Comparison of ENCODE assay signal across 1 cellular context in the genomic region with DNA sequence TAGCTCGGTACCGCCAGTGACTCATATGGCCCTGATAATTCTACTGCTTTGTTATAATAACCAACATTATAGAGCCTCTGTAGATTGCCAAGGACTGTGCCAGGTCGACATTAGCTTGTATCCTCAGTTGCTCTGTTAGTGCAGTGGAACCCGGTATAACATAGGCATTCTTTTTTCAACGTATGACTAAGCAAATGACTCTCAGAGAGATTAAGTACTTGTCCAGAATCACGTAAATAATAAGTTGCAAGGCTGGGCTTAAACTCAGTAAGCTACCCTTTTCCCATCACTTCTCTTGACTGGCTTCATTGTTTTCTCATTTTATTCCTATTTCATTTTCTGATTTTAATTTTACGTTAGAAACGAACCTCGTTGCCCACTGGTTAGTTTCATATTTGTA.
TF ChIP-seq lines count a peak whose summit lies in the region.

No MANE protein-coding gene starts in this region.

TF ChIP-seq in GM23338, 12 proteins besides CTCF, POLR2A, EP300 and RAD21 (continued from another document):
- TF ChIP-seq REST (IDR thresholded peaks at IDR 0.05; ENCODE audit: unreplicated experiment) (no peak), JUNB (IDR thresholded peaks at IDR 0.05; ENCODE audit: unreplicated experiment) (no peak), POLR2AphosphoS5 (IDR thresholded peaks at IDR 0.05; ENCODE audit: low read depth) (no peak), ZNF331 (CRISPR knock-in tag; IDR thresholded peaks at IDR 0.05; ENCODE audit: low read depth) (no peak), ZNF114 (CRISPR knock-in tag; IDR thresholded peaks at IDR 0.05) (no peak), EZH2phosphoT487 (IDR thresholded peaks at IDR 0.05; ENCODE audit: unreplicated experiment) (no peak), EZH2 (IDR thresholded peaks at IDR 0.05; ENCODE audit: low read depth, unreplicated experiment) (no peak)
- TF ChIP-seq, protein P1, sequence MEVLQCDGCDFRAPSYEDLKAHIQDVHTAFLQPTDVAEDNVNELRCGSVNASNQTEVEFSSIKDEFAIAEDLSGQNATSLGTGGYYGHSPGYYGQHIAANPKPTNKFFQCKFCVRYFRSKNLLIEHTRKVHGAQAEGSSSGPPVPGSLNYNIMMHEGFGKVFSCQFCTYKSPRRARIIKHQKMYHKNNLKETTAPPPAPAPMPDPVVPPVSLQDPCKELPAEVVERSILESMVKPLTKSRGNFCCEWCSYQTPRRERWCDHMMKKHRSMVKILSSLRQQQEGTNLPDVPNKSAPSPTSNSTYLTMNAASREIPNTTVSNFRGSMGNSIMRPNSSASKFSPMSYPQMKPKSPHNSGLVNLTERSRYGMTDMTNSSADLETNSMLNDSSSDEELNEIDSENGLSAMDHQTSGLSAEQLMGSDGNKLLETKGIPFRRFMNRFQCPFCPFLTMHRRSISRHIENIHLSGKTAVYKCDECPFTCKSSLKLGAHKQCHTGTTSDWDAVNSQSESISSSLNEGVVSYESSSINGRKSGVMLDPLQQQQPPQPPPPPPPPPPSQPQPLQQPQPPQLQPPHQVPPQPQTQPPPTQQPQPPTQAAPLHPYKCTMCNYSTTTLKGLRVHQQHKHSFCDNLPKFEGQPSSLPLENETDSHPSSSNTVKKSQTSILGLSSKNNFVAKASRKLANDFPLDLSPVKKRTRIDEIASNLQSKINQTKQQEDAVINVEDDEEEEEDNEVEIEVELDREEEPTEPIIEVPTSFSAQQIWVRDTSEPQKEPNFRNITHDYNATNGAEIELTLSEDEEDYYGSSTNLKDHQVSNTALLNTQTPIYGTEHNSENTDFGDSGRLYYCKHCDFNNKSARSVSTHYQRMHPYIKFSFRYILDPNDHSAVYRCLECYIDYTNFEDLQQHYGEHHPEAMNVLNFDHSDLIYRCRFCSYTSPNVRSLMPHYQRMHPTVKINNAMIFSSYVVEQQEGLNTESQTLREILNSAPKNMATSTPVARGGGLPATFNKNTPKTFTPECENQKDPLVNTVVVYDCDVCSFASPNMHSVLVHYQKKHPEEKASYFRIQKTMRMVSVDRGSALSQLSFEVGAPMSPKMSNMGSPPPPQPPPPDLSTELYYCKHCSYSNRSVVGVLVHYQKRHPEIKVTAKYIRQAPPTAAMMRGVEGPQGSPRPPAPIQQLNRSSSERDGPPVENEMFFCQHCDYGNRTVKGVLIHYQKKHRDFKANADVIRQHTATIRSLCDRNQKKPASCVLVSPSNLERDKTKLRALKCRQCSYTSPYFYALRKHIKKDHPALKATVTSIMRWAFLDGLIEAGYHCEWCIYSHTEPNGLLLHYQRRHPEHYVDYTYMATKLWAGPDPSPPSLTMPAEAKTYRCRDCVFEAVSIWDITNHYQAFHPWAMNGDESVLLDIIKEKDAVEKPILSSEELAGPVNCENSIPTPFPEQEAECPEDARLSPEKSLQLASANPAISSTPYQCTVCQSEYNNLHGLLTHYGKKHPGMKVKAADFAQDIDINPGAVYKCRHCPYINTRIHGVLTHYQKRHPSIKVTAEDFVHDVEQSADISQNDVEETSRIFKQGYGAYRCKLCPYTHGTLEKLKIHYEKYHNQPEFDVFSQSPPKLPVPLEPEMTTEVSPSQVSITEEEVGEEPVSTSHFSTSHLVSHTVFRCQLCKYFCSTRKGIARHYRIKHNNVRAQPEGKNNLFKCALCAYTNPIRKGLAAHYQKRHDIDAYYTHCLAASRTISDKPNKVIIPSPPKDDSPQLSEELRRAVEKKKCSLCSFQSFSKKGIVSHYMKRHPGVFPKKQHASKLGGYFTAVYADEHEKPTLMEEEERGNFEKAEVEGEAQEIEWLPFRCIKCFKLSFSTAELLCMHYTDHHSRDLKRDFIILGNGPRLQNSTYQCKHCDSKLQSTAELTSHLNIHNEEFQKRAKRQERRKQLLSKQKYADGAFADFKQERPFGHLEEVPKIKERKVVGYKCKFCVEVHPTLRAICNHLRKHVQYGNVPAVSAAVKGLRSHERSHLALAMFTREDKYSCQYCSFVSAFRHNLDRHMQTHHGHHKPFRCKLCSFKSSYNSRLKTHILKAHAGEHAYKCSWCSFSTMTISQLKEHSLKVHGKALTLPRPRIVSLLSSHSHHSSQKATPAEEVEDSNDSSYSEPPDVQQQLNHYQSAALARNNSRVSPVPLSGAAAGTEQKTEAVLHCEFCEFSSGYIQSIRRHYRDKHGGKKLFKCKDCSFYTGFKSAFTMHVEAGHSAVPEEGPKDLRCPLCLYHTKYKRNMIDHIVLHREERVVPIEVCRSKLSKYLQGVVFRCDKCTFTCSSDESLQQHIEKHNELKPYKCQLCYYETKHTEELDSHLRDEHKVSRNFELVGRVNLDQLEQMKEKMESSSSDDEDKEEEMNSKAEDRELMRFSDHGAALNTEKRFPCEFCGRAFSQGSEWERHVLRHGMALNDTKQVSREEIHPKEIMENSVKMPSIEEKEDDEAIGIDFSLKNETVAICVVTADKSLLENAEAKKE (CRISPR knock-in tag; IDR thresholded peaks at IDR 0.05): no peak
- TF ChIP-seq, protein P2, sequence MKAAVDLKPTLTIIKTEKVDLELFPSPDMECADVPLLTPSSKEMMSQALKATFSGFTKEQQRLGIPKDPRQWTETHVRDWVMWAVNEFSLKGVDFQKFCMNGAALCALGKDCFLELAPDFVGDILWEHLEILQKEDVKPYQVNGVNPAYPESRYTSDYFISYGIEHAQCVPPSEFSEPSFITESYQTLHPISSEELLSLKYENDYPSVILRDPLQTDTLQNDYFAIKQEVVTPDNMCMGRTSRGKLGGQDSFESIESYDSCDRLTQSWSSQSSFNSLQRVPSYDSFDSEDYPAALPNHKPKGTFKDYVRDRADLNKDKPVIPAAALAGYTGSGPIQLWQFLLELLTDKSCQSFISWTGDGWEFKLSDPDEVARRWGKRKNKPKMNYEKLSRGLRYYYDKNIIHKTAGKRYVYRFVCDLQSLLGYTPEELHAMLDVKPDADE (IDR thresholded peaks at IDR 0.05): no peak
